ENCODE assay signal across 21 cellular contexts in genomic region chr15:97977734-97978133, GRCh38. TPM values are rescaled to one million over a fixed set of nuclear protein-coding genes. Genes with fewer than 3 reads are reported as not detected.
DNase-seq lines count a peak whose midpoint lies in the region; ATAC-seq, FAIRE-seq and TF ChIP-seq lines count a peak whose summit lies in the region.
"Had no signal": no experiment of that assay in that cellular context is flagged by ENCODE, and none has a peak within 500 bp of the region (broad histone marks: within the 10 kb centered on the region; RNA-seq: fewer than 3 reads in every experiment).

No MANE protein-coding gene starts in this region.

- H3K4me1 ChIP-seq in PC-3 (ENCODE audit: insufficient read depth, low read length) (peaks cover 15% of the 10 kb centered on the region), stomach smooth muscle (ENCODE audit: control insufficient read depth, insufficient read depth, low read length) (peaks cover 15% of the 10 kb centered on the region)
- H3K4me1 ChIP-seq: gastrocnemius medialis had no signal

- H3K9ac ChIP-seq in PC-3 (ENCODE audit: low read length) (no peak overlapping the region), stomach smooth muscle (ENCODE audit: low read length in 2 of 2) (no peak overlapping the region)

- POLR2A ChIA-PET in PC-3 (lab: Charles Lee; ENCODE audit: unreplicated experiment) = no interaction called here

- H3K27ac Mint-ChIP-seq in activated naive CD4-positive, alpha-beta T cell treated with anti-CD3 and anti-CD28 coated beads for 36 hours = no peak overlapping the region
- H3K27ac Mint-ChIP-seq: activated CD8-positive, alpha-beta T cell treated with anti-CD3 and anti-CD28 coated beads for 36 hours; activated naive CD8-positive, alpha-beta T cell treated with anti-CD3 and anti-CD28 coated beads, Interleukin-2, amount 50 U/mL, for 24 hours; activated T-cell treated with anti-CD3 and anti-CD28 coated beads, Interleukin-2, amount 50 U/mL, for 72 hours; CD8-positive, alpha-beta memory T cell; effector memory CD8-positive, alpha-beta T cell; memory B cell; stimulated activated naive CD8-positive, alpha-beta T cell treated with anti-CD3 and anti-CD28 coated beads, Interleukin-15, amount 100 ng/mL, for 72 hours had no signal

- no peaks in the 10 kb centered on the region for H3K9me3 ChIP-seq in PC-3 (ENCODE audit: low read length)
- no peaks in the 10 kb centered on the region for H3K9me3 ChIP-seq in stomach smooth muscle (ENCODE audit: control insufficient read depth in 2 of 2, low read length in 2 of 2)
- H3K9me3 ChIP-seq: gastrocnemius medialis had no signal

- H3F3A ChIP-seq in PC-3 (ENCODE audit: low read length, unreplicated experiment) = no peaks in the 10 kb centered on the region

- ATAC-seq in PC-3 (peak; percentile 24; the same call in 1 of the 2 replicates), esophagus mucosa (peak; percentile 83)
- ATAC-seq: activated CD8-positive, alpha-beta T cell treated with anti-CD3 and anti-CD28 coated beads for 36 hours; activated naive CD8-positive, alpha-beta T cell treated with anti-CD3 and anti-CD28 coated beads, Interleukin-2, amount 50 U/mL, for 24 hours; activated T-cell treated with anti-CD3 and anti-CD28 coated beads, Interleukin-2, amount 50 U/mL, for 72 hours; effector memory CD8-positive, alpha-beta T cell; gastrocnemius medialis; stimulated activated naive CD8-positive, alpha-beta T cell treated with anti-CD3 and anti-CD28 coated beads, Interleukin-15, amount 100 ng/mL, for 72 hours had no signal

- peaks cover 2% of the 10 kb centered on the region for H3K36me3 Mint-ChIP-seq in activated naive CD4-positive, alpha-beta T cell treated with anti-CD3 and anti-CD28 coated beads for 36 hours (ENCODE audit: low read depth)
- H3K36me3 Mint-ChIP-seq: CD8-positive, alpha-beta memory T cell; memory B cell had no signal

- peak overlapping the region; percentile 18 for H3K27ac ChIP-seq in PC-3 (ENCODE audit: low read length)
- H3K27ac ChIP-seq in stomach smooth muscle (ENCODE audit: low read length) = peak overlapping the region; percentile 32
- H3K27ac ChIP-seq: gastrocnemius medialis, HL-60 had no signal

- no peaks in the 10 kb centered on the region for H3K9me2 ChIP-seq in PC-3 (replicated peaks; ENCODE audit: low read length)

- intact Hi-C loops in PC-3 (cut with micrococcal nuclease) = no loop called here
- intact Hi-C loops in activated naive CD4-positive, alpha-beta T cell treated with anti-CD3 and anti-CD28 coated beads for 36 hours (cut with micrococcal nuclease) = no loop called here

- DNase-seq in NCI-H82 (lab: John Stamatoyannopoulos, UW) = peak; percentile 54
- no peak for DNase-seq in NCI-H82 treated with DMSO at 0.1 percent for 48 hours (lab: John Stamatoyannopoulos, UW; ENCODE audit: unreplicated experiment)
- DNase-seq in PC-3 = peak; percentile 46
- no peak for DNase-seq in RCC 7860 (ENCODE audit: low spot score)
- DNase-seq in activated naive CD4-positive, alpha-beta T cell treated with anti-CD3 and anti-CD28 coated beads for 36 hours = no peak
- DNase-seq in CD1c-positive myeloid dendritic cell (ENCODE audit: extremely low spot score) = no peak
- DNase-seq: activated CD8-positive, alpha-beta T cell treated with anti-CD3 and anti-CD28 coated beads for 36 hours; activated naive CD8-positive, alpha-beta T cell treated with anti-CD3 and anti-CD28 coated beads, Interleukin-2, amount 50 U/mL, for 24 hours; activated T-cell treated with anti-CD3 and anti-CD28 coated beads, Interleukin-2, amount 50 U/mL, for 72 hours; caudate nucleus; CD8-positive, alpha-beta memory T cell; effector memory CD8-positive, alpha-beta T cell; gastrocnemius medialis; KG1; NCI-H1105; NCI-H446; stimulated activated naive CD8-positive, alpha-beta T cell treated with anti-CD3 and anti-CD28 coated beads, Interleukin-15, amount 100 ng/mL, for 72 hours had no signal

- no peaks in the 10 kb centered on the region for H4K20me1 ChIP-seq in PC-3 (ENCODE audit: low read length)

- FAIRE-seq in RCC 7860 (lab: Jason Lieb, UNC) = no peak

- no peaks in the 10 kb centered on the region for H3K9me3 Mint-ChIP-seq in activated naive CD4-positive, alpha-beta T cell treated with anti-CD3 and anti-CD28 coated beads for 36 hours
- H3K9me3 Mint-ChIP-seq: activated CD8-positive, alpha-beta T cell treated with anti-CD3 and anti-CD28 coated beads for 36 hours; activated naive CD8-positive, alpha-beta T cell treated with anti-CD3 and anti-CD28 coated beads, Interleukin-2, amount 50 U/mL, for 24 hours; activated T-cell treated with anti-CD3 and anti-CD28 coated beads, Interleukin-2, amount 50 U/mL, for 72 hours; stimulated activated naive CD8-positive, alpha-beta T cell treated with anti-CD3 and anti-CD28 coated beads, Interleukin-15, amount 100 ng/mL, for 72 hours had no signal

- CTCF ChIA-PET in PC-3 (lab: Charles Lee) = no interaction called here
- CTCF ChIA-PET in activated naive CD4-positive, alpha-beta T cell treated with anti-CD3 and anti-CD28 coated beads for 36 hours (lab: Charles Lee) = interaction anchor here (0.6 to 1.4 kb wide), 2 partner anchors 78 to 1765 kb away, joined by 4 read pairs; no protein-coding TSS in a partner anchor

- H3K4me1 Mint-ChIP-seq in activated naive CD4-positive, alpha-beta T cell treated with anti-CD3 and anti-CD28 coated beads for 36 hours (ENCODE audit: low read depth) = peaks cover 8% of the 10 kb centered on the region
- H3K4me1 Mint-ChIP-seq: activated naive CD8-positive, alpha-beta T cell treated with anti-CD3 and anti-CD28 coated beads, Interleukin-2, amount 50 U/mL, for 24 hours; CD8-positive, alpha-beta memory T cell; memory B cell had no signal

- no peak for TF ChIP-seq CTCF in PC-3 (conservative IDR thresholded peaks at IDR 0.05; ENCODE audit: low read depth, low read length)

- no peaks in the 10 kb centered on the region for H3K79me2 ChIP-seq in PC-3 (ENCODE audit: low read length)

- H3K27me3 ChIP-seq in PC-3 (ENCODE audit: low read length) (no peaks in the 10 kb centered on the region), stomach smooth muscle (ENCODE audit: control insufficient read depth in 1 of 2, insufficient read depth in 2 of 2, low read length in 2 of 2) (no peaks in the 10 kb centered on the region)
- H3K27me3 ChIP-seq: gastrocnemius medialis had no signal

- H2AFZ ChIP-seq in PC-3 (ENCODE audit: low read length) = no peak overlapping the region

- peaks cover under 1% of the 10 kb centered on the region; the same call in 1 of the 2 replicates for H3K36me3 ChIP-seq in PC-3 (ENCODE audit: low read depth, low read length)
- peaks cover 0 to 7% of the 10 kb centered on the region in 2 donors for H3K36me3 ChIP-seq in stomach smooth muscle (ENCODE audit: control insufficient read depth in 2 of 2, insufficient read depth in 2 of 2, low read length in 2 of 2)

- H3K4me2 ChIP-seq in PC-3 (ENCODE audit: low read length) = peak overlapping the region; percentile 71

- H3K4me3 ChIP-seq in PC-3 (ENCODE audit: low read length) (peak overlapping the region; percentile 40; the same call in 1 of the 2 replicates), stomach smooth muscle (ENCODE audit: low read length in 2 of 2) (no peak overlapping the region)
- H3K4me3 ChIP-seq: gastrocnemius medialis had no signal

- H3K4me3 Mint-ChIP-seq in activated naive CD4-positive, alpha-beta T cell treated with anti-CD3 and anti-CD28 coated beads for 36 hours = no peak overlapping the region
- H3K4me3 Mint-ChIP-seq: activated CD8-positive, alpha-beta T cell treated with anti-CD3 and anti-CD28 coated beads for 36 hours; activated naive CD8-positive, alpha-beta T cell treated with anti-CD3 and anti-CD28 coated beads, Interleukin-2, amount 50 U/mL, for 24 hours; activated T-cell treated with anti-CD3 and anti-CD28 coated beads, Interleukin-2, amount 50 U/mL, for 72 hours; CD8-positive, alpha-beta memory T cell; effector memory CD8-positive, alpha-beta T cell; memory B cell; stimulated activated naive CD8-positive, alpha-beta T cell treated with anti-CD3 and anti-CD28 coated beads, Interleukin-15, amount 100 ng/mL, for 72 hours had no signal

- no TSS peak for BruUV-seq in PC-3 (replicated peaks; lab: Mats Ljungman, UMichigan)

- H3K27me3 Mint-ChIP-seq in activated naive CD4-positive, alpha-beta T cell treated with anti-CD3 and anti-CD28 coated beads for 36 hours (ENCODE audit: low read depth) = no peaks in the 10 kb centered on the region
- H3K27me3 Mint-ChIP-seq: activated CD8-positive, alpha-beta T cell treated with anti-CD3 and anti-CD28 coated beads for 36 hours; activated naive CD8-positive, alpha-beta T cell treated with anti-CD3 and anti-CD28 coated beads, Interleukin-2, amount 50 U/mL, for 24 hours; CD8-positive, alpha-beta memory T cell; effector memory CD8-positive, alpha-beta T cell; memory B cell; stimulated activated naive CD8-positive, alpha-beta T cell treated with anti-CD3 and anti-CD28 coated beads, Interleukin-15, amount 100 ng/mL, for 72 hours had no signal

RNA-seq across cellular contexts. Expression of gene ARRDC4, which starts 17.2 kb away (rescaled TPM):
- total RNA-seq in PC-3 (2014; rRNA removed) (7.1 TPM in 2 replicates), esophagus mucosa (2.9 TPM)
- under 1 TPM; 0.17 to 0.20 TPM for total RNA-seq in activated naive CD4-positive, alpha-beta T cell treated with anti-CD3 and anti-CD28 coated beads for 36 hours

Comparison
In these comparisons a context has a peak if more than half of its experiments do, and no peak if none do; other contexts are left out.
1. DNase-seq: peak in NCI-H82 (single experiment) and PC-3 (single experiment); none in NCI-H82 treated with DMSO at 0.1 percent for 48 hours (single experiment), RCC 7860 (single experiment), activated naive CD4-positive, alpha-beta T cell treated with anti-CD3 and anti-CD28 coated beads for 36 hours (single experiment) and CD1c-positive myeloid dendritic cell (single experiment).